ENCODE assay signal across 25 cellular contexts in the genomic region with DNA sequence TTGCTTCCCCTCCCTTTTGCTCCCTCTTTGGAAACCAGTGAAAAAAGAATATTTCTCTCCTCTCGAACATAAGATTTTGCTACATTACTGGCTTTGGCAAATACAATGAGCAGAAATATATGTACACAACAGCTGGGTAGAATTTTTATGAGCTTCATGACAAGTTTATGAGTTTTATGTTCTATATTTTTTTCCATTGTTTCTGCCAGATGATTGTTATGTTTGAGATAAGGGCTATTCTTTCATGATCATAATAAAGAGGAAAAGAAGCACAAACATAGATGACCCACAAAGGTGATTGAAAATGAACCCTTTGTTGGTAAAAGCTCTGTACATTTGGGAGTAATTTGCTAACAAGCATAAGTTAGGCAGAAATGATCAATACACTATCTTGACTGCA. TPM values are rescaled to one million over a fixed set of nuclear protein-coding genes. Genes with fewer than 3 reads are reported as not detected.
"Had no signal": no experiment of that assay in that cellular context is flagged by ENCODE, and none has a peak within 500 bp of the region (broad histone marks: within the 10 kb centered on the region; RNA-seq: fewer than 3 reads in every experiment).

No MANE protein-coding gene starts in this region.

- H3K27me3 ChIP-seq: esophagus muscularis mucosa, foreskin keratinocyte, neutrophil, right lobe of liver, tibial nerve had no signal

- H3K4me3 Mint-ChIP-seq: activated B cell treated with CpG ODN at 0.5 μM for 24 hours; activated CD8-positive, alpha-beta T cell treated with anti-CD3 and anti-CD28 coated beads for 36 hours; activated naive CD8-positive, alpha-beta T cell treated with anti-CD3 and anti-CD28 coated beads, Interleukin-2, amount 50 U/mL, for 24 hours; activated T-cell treated with anti-CD3 and anti-CD28 coated beads, Interleukin-2, amount 50 U/mL, for 4 hours; activated T-helper 17 cell treated with anti-CD3 and anti-CD28 coated beads, Interleukin-2, amount 50 U/mL, for 72 hours; endodermal cell; naive B cell; nephron progenitor cell had no signal

- H3K27ac ChIP-seq: esophagus muscularis mucosa, foreskin keratinocyte, left ventricle myocardium inferior, neutrophil, right lobe of liver, tibial nerve had no signal

- H3K27ac Mint-ChIP-seq: activated B cell treated with CpG ODN at 0.5 μM for 24 hours; activated CD8-positive, alpha-beta T cell treated with anti-CD3 and anti-CD28 coated beads for 36 hours; activated naive CD8-positive, alpha-beta T cell treated with anti-CD3 and anti-CD28 coated beads, Interleukin-2, amount 50 U/mL, for 24 hours; activated T-helper 17 cell treated with anti-CD3 and anti-CD28 coated beads, Interleukin-2, amount 50 U/mL, for 72 hours; endodermal cell; naive B cell; nephron progenitor cell; progenitor cell of endocrine pancreas had no signal

- H3K27me3 Mint-ChIP-seq: activated B cell treated with CpG ODN at 0.5 μM for 24 hours; activated CD8-positive, alpha-beta T cell treated with anti-CD3 and anti-CD28 coated beads for 36 hours; activated naive CD8-positive, alpha-beta T cell treated with anti-CD3 and anti-CD28 coated beads, Interleukin-2, amount 50 U/mL, for 24 hours; naive B cell had no signal

- H3K4me3 ChIP-seq: esophagus muscularis mucosa, left ventricle myocardium inferior, lung, right lobe of liver, tibial nerve had no signal

- H3K9me3 Mint-ChIP-seq: activated T-helper 17 cell treated with anti-CD3 and anti-CD28 coated beads, Interleukin-2, amount 50 U/mL, for 72 hours had no signal

- DNase-seq: activated B cell treated with CpG ODN at 0.5 μM for 24 hours; activated CD4-positive, alpha-beta T cell treated with anti-CD3 and anti-CD28 coated beads, Interleukin-2, amount 50 U/mL, for 1 hour; activated CD8-positive, alpha-beta T cell treated with anti-CD3 and anti-CD28 coated beads for 36 hours; activated gamma-delta T cell treated with Interleukin-2 at 50 U/mL for 16 hours; activated naive CD4-positive, alpha-beta T cell treated with anti-CD3 and anti-CD28 coated beads, Interleukin-2, amount 50 U/mL, for 16 hours; activated naive CD8-positive, alpha-beta T cell treated with anti-CD3 and anti-CD28 coated beads, Interleukin-2, amount 50 U/mL, for 24 hours; activated T-cell treated with anti-CD3 and anti-CD28 coated beads, Interleukin-2, amount 50 U/mL, for 4 hours; amygdala; caudate nucleus; cortex of kidney; endodermal cell; foreskin keratinocyte; left ventricle myocardium inferior; naive B cell; nephron progenitor cell; right lobe of liver; stimulated activated CD4-positive, alpha-beta T cell treated with anti-CD3 and anti-CD28 coated beads, Interleukin-2, amount 100 ng/mL, for 48 hours; stimulated activated naive CD4-positive, alpha-beta T cell treated with Interleukin-2 at 50 U/mL for 16 hours; T-helper 2 cell had no signal

- ATAC-seq: activated CD8-positive, alpha-beta T cell treated with anti-CD3 and anti-CD28 coated beads for 36 hours; activated naive CD8-positive, alpha-beta T cell treated with anti-CD3 and anti-CD28 coated beads, Interleukin-2, amount 50 U/mL, for 24 hours; activated T-cell treated with anti-CD3 and anti-CD28 coated beads, Interleukin-2, amount 50 U/mL, for 4 hours; activated T-helper 17 cell treated with anti-CD3 and anti-CD28 coated beads, Interleukin-2, amount 50 U/mL, for 72 hours; foreskin keratinocyte; right lobe of liver had no signal

- H3K36me3 Mint-ChIP-seq: naive B cell had no signal

- H3K36me3 ChIP-seq: esophagus muscularis mucosa, left ventricle myocardium inferior, neutrophil, right lobe of liver, tibial nerve had no signal

- H3K9me3 ChIP-seq: esophagus muscularis mucosa, neutrophil, right lobe of liver, tibial nerve had no signal

- H3K4me1 Mint-ChIP-seq: activated B cell treated with CpG ODN at 0.5 μM for 24 hours; activated naive CD8-positive, alpha-beta T cell treated with anti-CD3 and anti-CD28 coated beads, Interleukin-2, amount 50 U/mL, for 24 hours; activated T-helper 17 cell treated with anti-CD3 and anti-CD28 coated beads, Interleukin-2, amount 50 U/mL, for 72 hours; naive B cell; nephron progenitor cell had no signal

- H3K4me1 ChIP-seq: esophagus muscularis mucosa, foreskin keratinocyte, left ventricle myocardium inferior, right lobe of liver, tibial nerve had no signal

RNA-seq across cellular contexts. Expression of gene TFPI, which starts 14.8 kb away (rescaled TPM):
- total RNA-seq: activated B cell treated with CpG ODN at 0.5 μM for 24 hours; activated CD8-positive, alpha-beta T cell treated with anti-CD3 and anti-CD28 coated beads for 36 hours had no signal
